ENCODE assay signal across 26 cellular contexts in the genomic region with DNA sequence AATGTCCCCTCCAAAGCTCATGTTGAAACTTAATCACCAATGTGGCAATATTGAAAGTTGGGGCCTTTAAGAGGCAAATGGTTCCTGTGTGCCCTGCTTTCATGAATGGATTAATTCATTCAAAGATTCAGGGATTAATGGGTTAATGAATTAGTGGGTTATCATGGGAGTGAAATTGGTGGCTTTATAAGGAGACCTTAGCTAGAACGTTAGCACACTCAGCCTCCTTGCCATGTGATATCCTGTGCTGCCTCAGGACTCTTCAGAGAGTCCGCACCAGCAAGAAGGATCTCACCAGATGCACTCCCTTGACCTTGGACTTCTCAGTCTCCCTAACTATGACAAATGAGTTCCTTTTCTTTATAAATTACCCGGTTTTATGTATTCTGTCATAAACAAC.
"Had no signal": no experiment of that assay in that cellular context is flagged by ENCODE, and none has a peak within 500 bp of the region (broad histone marks: within the 10 kb centered on the region; RNA-seq: fewer than 3 reads in every experiment).

No MANE protein-coding gene starts in this region.

- H3K27me3 ChIP-seq: brain microvascular endothelial cell, dorsolateral prefrontal cortex, gastrocnemius medialis, heart left ventricle had no signal

- H3K36me3 ChIP-seq: brain microvascular endothelial cell, gastrocnemius medialis, heart left ventricle had no signal

- DNase-seq: activated CD4-positive, alpha-beta memory T cell treated with anti-CD3 and anti-CD28 coated beads for 36 hours; activated CD4-positive, alpha-beta T cell treated with anti-CD3 and anti-CD28 coated beads for 36 hours; activated CD4-positive, alpha-beta T cell treated with anti-CD3 and anti-CD28 coated beads, Interleukin-2, amount 10 ng/mL, durations not matched to agents 24 days and 14 days; activated CD4-positive, CD25-positive, alpha-beta regulatory T cell; activated CD4-positive, CD25-positive, alpha-beta regulatory T cell treated with anti-CD3 and anti-CD28 coated beads, Interleukin-2, amount 50 U/mL, for 72 hours; activated CD8-positive, alpha-beta memory T cell treated with anti-CD3 and anti-CD28 coated beads, Interleukin-2, amount 10 ng/mL, durations not matched to agents 7 days and 5 days; activated CD8-positive, alpha-beta memory T cell treated with anti-CD3 and anti-CD28 coated beads, Interleukin-2, amount 50 U/mL, for 4 hours; activated CD8-positive, alpha-beta T cell treated with anti-CD3 and anti-CD28 coated beads, Interleukin-2, amount 10 ng/mL, durations not matched to agents 7 days and 5 days; activated effector memory CD4-positive, alpha-beta T cell treated with anti-CD3 and anti-CD28 coated beads, Interleukin-2, amount 50 U/mL, for 16 hours; activated naive CD4-positive, alpha-beta T cell treated with anti-CD3 and anti-CD28 coated beads for 36 hours; activated naive CD8-positive, alpha-beta T cell treated with anti-CD3 and anti-CD28 coated beads, Interleukin-2, amount 10 ng/mL, durations not matched to agents 7 days and 5 days; activated T-cell treated with anti-CD3 and anti-CD28 coated beads, Interleukin-2, amount 50 U/mL, for 1 hour; activated T-cell treated with anti-CD3 and anti-CD28 coated beads, Interleukin-2, amount 50 U/mL, for 48 hours; amniotic stem cell; anterior cingulate cortex; brain microvascular endothelial cell; dorsolateral prefrontal cortex; effector memory CD4-positive, alpha-beta T cell; endodermal cell; foreskin fibroblast; gastrocnemius medialis; glutamatergic neuron; heart left ventricle; T-helper 17 cell; T1000 had no signal

- H3K4me3 ChIP-seq: coronary artery, dorsolateral prefrontal cortex, gastrocnemius medialis, heart left ventricle had no signal

- H3K9me3 ChIP-seq: gastrocnemius medialis, heart left ventricle had no signal

- H3K27ac ChIP-seq: brain microvascular endothelial cell, coronary artery, dorsolateral prefrontal cortex, gastrocnemius medialis, heart left ventricle had no signal
